Comparison of ENCODE assay signal across 7 cellular contexts in the genomic region with DNA sequence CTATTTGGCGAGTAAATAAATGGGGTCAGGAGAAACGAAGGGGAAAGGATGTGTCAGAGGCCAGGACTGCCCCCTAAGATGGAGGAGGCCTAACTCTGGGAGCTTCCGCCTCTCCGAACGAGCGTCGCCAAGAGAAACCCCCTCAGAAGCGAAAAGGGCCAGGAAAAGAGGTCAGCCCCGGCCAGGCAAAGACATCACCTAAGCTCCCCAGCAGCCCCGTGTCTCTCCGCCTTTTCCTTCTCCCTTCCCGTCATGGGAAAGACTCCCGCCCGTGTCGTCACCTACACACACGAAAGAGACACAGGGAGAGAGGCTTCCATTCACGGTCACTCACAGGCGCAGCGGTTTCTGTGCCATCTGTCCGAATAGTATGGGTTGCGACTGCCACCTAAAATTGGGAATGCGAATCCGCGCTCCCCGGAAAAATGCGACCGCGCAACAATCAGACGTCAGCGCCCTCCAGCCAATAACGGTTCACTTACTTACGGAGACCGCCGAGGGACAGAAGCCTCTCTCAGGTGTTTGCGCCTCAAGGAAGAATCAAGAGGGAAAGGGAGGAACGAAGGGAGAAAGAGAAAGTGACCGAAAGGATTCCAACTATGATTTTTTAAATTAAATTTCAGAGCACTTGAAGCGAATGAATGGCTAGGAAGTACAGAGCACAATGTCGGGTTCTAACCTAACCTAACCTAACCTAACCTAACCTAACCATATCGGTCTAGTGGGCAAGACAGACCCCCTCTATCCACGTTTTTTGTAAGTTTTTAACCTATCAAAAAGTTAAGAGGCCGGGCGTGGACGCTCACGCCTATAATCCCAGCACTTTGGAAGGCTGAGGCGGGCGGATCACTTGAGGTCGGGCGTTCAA. TPM values are rescaled to one million over a fixed set of nuclear protein-coding genes. Genes with fewer than 3 reads are reported as not detected.
DNase-seq lines count a peak whose midpoint lies in the region; ATAC-seq, FAIRE-seq and TF ChIP-seq lines count a peak whose summit lies in the region.

A gene (minus strand): TSS at position 402 of the 868 bp plus-strand sequence. CDS start 45 bp downstream, at position 357.

- H3K9ac ChIP-seq in mammary epithelial cell (ENCODE audit: insufficient read depth, low read length), result peak within 1 kb of the TSS; percentile 95

- WGBS in mammary epithelial cell (ENCODE audit: low coverage, missing lambda C conversion rate), result 3% methylated on average over 39 of the region's 49 CpGs
- WGBS in small intestine, 3 donors, result 1 to 3% (median 2%) methylated on average over 48 to 49 of the region's 49 CpGs

- H3K27ac ChIP-seq in mammary epithelial cell (ENCODE audit: insufficient read depth, low read depth, low read length), result peak within 1 kb of the TSS; percentile 83
- H3K27ac ChIP-seq in small intestine (ENCODE audit: low read depth in 1 of 2, low read length in 1 of 2), result peak within 1 kb of the TSS; percentile 62 to 96

- peak within 1 kb of the TSS; percentile 88 for H3K4me2 ChIP-seq in mammary epithelial cell (ENCODE audit: insufficient read depth, low read depth, low read length)

- H3K4me1 ChIP-seq in mammary epithelial cell (ENCODE audit: insufficient read depth, low read length) (peaks cover 6% of the 10 kb centered on the region), small intestine (ENCODE audit: control insufficient read depth in 2 of 2, insufficient read depth in 1 of 2, low read depth in 1 of 2, low read length in 1 of 2) (peaks cover 0 to 4% of the 10 kb centered on the region in 2 donors)

- H4K20me1 ChIP-seq in mammary epithelial cell (ENCODE audit: insufficient read depth, low read length), result no peaks in the 10 kb centered on the region

- dilution Hi-C loops in mammary epithelial cell (cut with HindIII; ENCODE audit: low sequenced_read_pairs), result no loop called here

- in situ Hi-C loops in mammary epithelial cell (cut with MboI; ENCODE audit: low sequenced_read_pairs in 2 of 2), result no loop called here

- intact Hi-C loops in mammary epithelial cell (cut with micrococcal nuclease), result no loop called here

- H3K27me3 ChIP-seq in mammary epithelial cell (ENCODE audit: insufficient read depth, low read length) (no peaks in the 10 kb centered on the region), small intestine (ENCODE audit: control insufficient read depth in 2 of 2, insufficient read depth in 2 of 2, low read length in 2 of 2) (no peaks in the 10 kb centered on the region)

- H3K79me2 ChIP-seq in mammary epithelial cell (ENCODE audit: insufficient read depth, low read length), result peaks cover 36% of the 10 kb centered on the region

- H3K4me3 ChIP-seq in WI38 (ENCODE audit: low read depth, low read length) (peak within 1 kb of the TSS; percentile 100), mammary epithelial cell (replicated peaks in 1 of 3; ENCODE audit: insufficient read depth in 1 of 3, low read depth in 2 of 3, low read length in 3 of 3) (peak within 1 kb of the TSS; percentile 83 to 99 (median 89)), small intestine (ENCODE audit: low read depth in 1 of 2, low read length in 2 of 2) (peak within 1 kb of the TSS; percentile 68 to 85)

- no peak for FAIRE-seq in small intestine (lab: Jason Lieb, UNC)

- peak; percentile 78 for ATAC-seq in GM18502 (IDR thresholded peaks at IDR 0.05; ENCODE audit: poor library complexity, unreplicated experiment)
- ATAC-seq in HG03045 (IDR thresholded peaks at IDR 0.05; ENCODE audit: unreplicated experiment), result peak; percentile 75

- TSS peak; percentile 91 for BruUV-seq in mammary epithelial cell (replicated peaks; lab: Mats Ljungman, UMichigan)

- H2AFZ ChIP-seq in mammary epithelial cell (ENCODE audit: low read depth, low read length), result peak within 1 kb of the TSS; percentile 96

- TF ChIP-seq CTCF in WI38 (IDR thresholded peaks at IDR 0.05; ENCODE audit: low read depth, low read length) (no peak), mammary epithelial cell (conservative IDR thresholded peaks at IDR 0.05 in 1 of 2, IDR thresholded peaks at IDR 0.05 in 1 of 2; ENCODE audit: extremely low read depth in 1 of 2, insufficient read depth in 1 of 2, low read depth in 1 of 2, low read length in 2 of 2) (no peak)

- H3K36me3 ChIP-seq in mammary epithelial cell (ENCODE audit: insufficient read depth, low read length) (no peaks in the 10 kb centered on the region), small intestine (ENCODE audit: control insufficient read depth in 2 of 2, insufficient read depth in 2 of 2, low read length in 2 of 2) (no peaks in the 10 kb centered on the region)

- CTCF ChIA-PET in mammary epithelial cell (lab: Charles Lee; ENCODE audit: low non-redundant PET), result no interaction called here

- DNase-seq in NCI-H2196 (lab: John Stamatoyannopoulos, UW; ENCODE audit: unreplicated experiment) (peak; percentile 73), mammary epithelial cell (peak; percentile 82), iPS-NIHi7 (ENCODE audit: extremely low spot score) (peak; percentile 90), small intestine (peak; percentile 88)

- no peaks in the 10 kb centered on the region for H3K9me3 ChIP-seq in mammary epithelial cell (replicated peaks; ENCODE audit: insufficient read depth, low read length)
- no peaks in the 10 kb centered on the region for H3K9me3 ChIP-seq in small intestine (ENCODE audit: control insufficient read depth, low read depth)

RNA-seq across cellular contexts. Expression of the gene that starts here (rescaled TPM):
- total RNA-seq in mammary epithelial cell, result 10 to 100 TPM; 17.0 to 30.0 TPM
- polyA plus RNA-seq in mammary epithelial cell, result 13.9 TPM
- 41.0 TPM for polyA minus RNA-seq in mammary epithelial cell
- polyA plus RNA-seq in small intestine, result 10 to 100 TPM; 10.5 to 21.9 (median 15.7) TPM

Comparison
In these comparisons a context has a peak if more than half of its experiments do, and no peak if none do; other contexts are left out.
1. Peak in every context shown above with its lines: DNase-seq, ATAC-seq, H3K4me3 ChIP-seq and H3K27ac ChIP-seq.